17 cellular contexts compared by ENCODE assay signal in genomic region chr10:110817614-110818013, GRCh38. TPM values are rescaled to one million over a fixed set of nuclear protein-coding genes. Genes with fewer than 3 reads are reported as not detected.
A peak's percentile ranks its signal among the peaks of the same experiment; 100 is the strongest.
DNase-seq lines count a peak whose midpoint lies in the region; ATAC-seq and TF ChIP-seq lines count a peak whose summit lies in the region.
"Had no signal": no experiment of that assay in that cellular context is flagged by ENCODE, and none has a peak within 500 bp of the region (broad histone marks: within the 10 kb centered on the region; RNA-seq: fewer than 3 reads in every experiment).

No MANE protein-coding gene starts in this region.

- peak; percentile 46 for ATAC-seq in HG03103 (IDR thresholded peaks at IDR 0.05; ENCODE audit: low read depth, unreplicated experiment)
- no peak for ATAC-seq in HG03342 (IDR thresholded peaks at IDR 0.05; ENCODE audit: unreplicated experiment)
- ATAC-seq: activated T-helper 17 cell treated with anti-CD3 and anti-CD28 coated beads, Interleukin-2, amount 50 U/mL, for 72 hours; K562 had no signal

- no peaks in the 10 kb centered on the region for H3K9me3 ChIP-seq in esophagus muscularis mucosa
- H3K9me3 ChIP-seq in stomach, result no peaks in the 10 kb centered on the region
- no peaks in the 10 kb centered on the region for H3K9me3 ChIP-seq in effector memory CD4-positive, alpha-beta T cell (ENCODE audit: control insufficient read depth, low read length)

- no peaks in the 10 kb centered on the region for H3K27me3 ChIP-seq in esophagus muscularis mucosa
- no peaks in the 10 kb centered on the region for H3K27me3 ChIP-seq in stomach
- H3K27me3 ChIP-seq in effector memory CD4-positive, alpha-beta T cell (replicated peaks; ENCODE audit: control insufficient read depth, insufficient read depth, low read length, poor library complexity, severe bottlenecking), result no peaks in the 10 kb centered on the region
- H3K27me3 ChIP-seq: hepatocyte had no signal

- H3K36me3 ChIP-seq in esophagus muscularis mucosa, result peaks cover 0 to 17% (median under 1%) of the 10 kb centered on the region in 4 donors
- no peaks in the 10 kb centered on the region for H3K36me3 ChIP-seq in stomach
- H3K36me3 ChIP-seq in effector memory CD4-positive, alpha-beta T cell (ENCODE audit: control insufficient read depth, insufficient read depth, low read length), result no peaks in the 10 kb centered on the region

- no peaks in the 10 kb centered on the region for H3K9me3 Mint-ChIP-seq in activated naive CD4-positive, alpha-beta T cell treated with anti-CD3 and anti-CD28 coated beads for 36 hours
- H3K9me3 Mint-ChIP-seq: activated T-helper 17 cell treated with anti-CD3 and anti-CD28 coated beads, Interleukin-2, amount 50 U/mL, for 72 hours had no signal

- intact Hi-C loops in activated naive CD4-positive, alpha-beta T cell treated with anti-CD3 and anti-CD28 coated beads for 36 hours (cut with micrococcal nuclease), result loop anchor here (2.0 to 5.0 kb wide), 2 partner anchors 23 to 205 kb away; no protein-coding TSS in a partner anchor
- intact Hi-C loops in esophagus muscularis mucosa (cut with DNase I), result no loop called here
- intact Hi-C loops in stomach (cut with DNase I; ENCODE audit: low total_unique reads), result no loop called here

- POLR2A ChIA-PET in RWPE1 (lab: Yijun Ruan, JAX; ENCODE audit: low non-redundant PET), result no interaction called here

- no peak for TF ChIP-seq EP300 in esophagus muscularis mucosa (IDR thresholded peaks at IDR 0.05)
- TF ChIP-seq EP300 in stomach (IDR thresholded peaks at IDR 0.05), result no peak

- H3K4me3 Mint-ChIP-seq in activated naive CD4-positive, alpha-beta T cell treated with anti-CD3 and anti-CD28 coated beads for 36 hours, result no peak overlapping the region
- H3K4me3 Mint-ChIP-seq: activated T-helper 17 cell treated with anti-CD3 and anti-CD28 coated beads, Interleukin-2, amount 50 U/mL, for 72 hours had no signal

- TF ChIP-seq CTCF in esophagus muscularis mucosa (IDR thresholded peaks at IDR 0.05) (no peak), stomach (IDR thresholded peaks at IDR 0.05) (no peak), RWPE1 (conservative IDR thresholded peaks at IDR 0.05; ENCODE audit: low read depth) (no peak)

- H3K27ac ChIP-seq in esophagus muscularis mucosa (replicated peaks in 1 of 4) (peak overlapping the region; percentile 79 to 88 (median 82)), stomach (peak overlapping the region in 4 of 5 donors; percentile 35 to 86 (median 83)), RWPE1 (no peak overlapping the region)
- no peak overlapping the region for H3K27ac ChIP-seq in effector memory CD4-positive, alpha-beta T cell (ENCODE audit: insufficient read depth, low read length, poor library complexity, severe bottlenecking)

- 76% methylated on average over 4 of the region's 4 CpGs for WGBS in esophagus muscularis mucosa
- 44 to 51% (median 46%) methylated on average over 4 of the region's 4 CpGs for WGBS in stomach, 5 donors

- H3K4me3 ChIP-seq in esophagus muscularis mucosa, result no peak overlapping the region
- no peak overlapping the region for H3K4me3 ChIP-seq in stomach
- H3K4me3 ChIP-seq in effector memory CD4-positive, alpha-beta T cell (ENCODE audit: insufficient read depth, low read depth, low read length, poor library complexity, severe bottlenecking), result no peak overlapping the region
- H3K4me3 ChIP-seq: hepatocyte, K562 had no signal

- TF ChIP-seq POLR2A in esophagus muscularis mucosa (IDR thresholded peaks at IDR 0.05; ENCODE audit: low read depth) (no peak), stomach (IDR thresholded peaks at IDR 0.05) (no peak)

- H3K4me1 ChIP-seq in esophagus muscularis mucosa, result peaks cover 63 to 81% (median 74%) of the 10 kb centered on the region in 4 donors
- H3K4me1 ChIP-seq in stomach, result peaks cover 48 to 62% (median 57%) of the 10 kb centered on the region in 4 donors
- H3K4me1 ChIP-seq in effector memory CD4-positive, alpha-beta T cell (ENCODE audit: control insufficient read depth, insufficient read depth, low read length, poor library complexity, severe bottlenecking), result no peaks in the 10 kb centered on the region

- no peak overlapping the region for H3K27ac Mint-ChIP-seq in activated naive CD4-positive, alpha-beta T cell treated with anti-CD3 and anti-CD28 coated beads for 36 hours

- CTCF ChIA-PET in activated naive CD4-positive, alpha-beta T cell treated with anti-CD3 and anti-CD28 coated beads for 36 hours (lab: Charles Lee), result interaction anchor here (0.6 to 1.3 kb wide), 3 partner anchors 9 to 78 kb away, joined by 3 to 4 read pairs (median 3); no protein-coding TSS in a partner anchor
- CTCF ChIA-PET in RWPE1 (lab: Yijun Ruan, JAX), result no interaction called here

- DNase-seq in activated naive CD4-positive, alpha-beta T cell treated with anti-CD3 and anti-CD28 coated beads for 36 hours, result peak; percentile 34
- DNase-seq in activated naive CD4-positive, alpha-beta T cell treated with Interleukin-2 at 50 U/mL for 16 hours, result no peak
- DNase-seq in esophagus muscularis mucosa (ENCODE audit: extremely low spot score) (no peak), stomach (no peak), RWPE1 (ENCODE audit: low spot score) (no peak)
- DNase-seq in effector memory CD4-positive, alpha-beta T cell, result no peak
- DNase-seq: anterior cingulate cortex; cortex of kidney; left colon; NK-92 treated with Interleukin-12 subunit alpha and Interleukin-12 subunit beta, amount 100 ng/mL, for 24 hours; SHP77 treated with DMSO at 0.1 percent for 48 hours; T-helper 9 cell had no signal

- no peaks in the 10 kb centered on the region for H3K36me3 Mint-ChIP-seq in activated naive CD4-positive, alpha-beta T cell treated with anti-CD3 and anti-CD28 coated beads for 36 hours (ENCODE audit: low read depth)

- peaks cover 35% of the 10 kb centered on the region for H3K4me1 Mint-ChIP-seq in activated naive CD4-positive, alpha-beta T cell treated with anti-CD3 and anti-CD28 coated beads for 36 hours (ENCODE audit: low read depth)

- H3K27me3 Mint-ChIP-seq in activated naive CD4-positive, alpha-beta T cell treated with anti-CD3 and anti-CD28 coated beads for 36 hours (ENCODE audit: low read depth), result no peaks in the 10 kb centered on the region
- H3K27me3 Mint-ChIP-seq: activated T-helper 17 cell treated with anti-CD3 and anti-CD28 coated beads, Interleukin-2, amount 50 U/mL, for 72 hours had no signal

RNA-seq across cellular contexts. Expression of gene PDCD4, which starts 54.1 kb away (rescaled TPM):
- total RNA-seq in activated naive CD4-positive, alpha-beta T cell treated with anti-CD3 and anti-CD28 coated beads for 36 hours, result 100 to 1,000 TPM; 143 to 146 TPM
- total RNA-seq in esophagus muscularis mucosa (10 to 100 TPM; 65.6 to 97.7 (median 78.3) TPM), stomach (100 to 1,000 TPM in 3 of 5 donors, 10 to 100 TPM in 2; 39.3 to 605 (median 130) TPM)
- polyA plus RNA-seq in stomach, result 100 to 1,000 TPM; 111 to 122 (median 115) TPM

Comparison
In these comparisons a context has a peak if more than half of its experiments do, and no peak if none do; other contexts are left out.
1. H3K27ac ChIP-seq: peak in esophagus muscularis mucosa (4 of 4) and stomach (4 of 5); none in RWPE1 (single experiment) and effector memory CD4-positive, alpha-beta T cell (single experiment).